In the genomic region with DNA sequence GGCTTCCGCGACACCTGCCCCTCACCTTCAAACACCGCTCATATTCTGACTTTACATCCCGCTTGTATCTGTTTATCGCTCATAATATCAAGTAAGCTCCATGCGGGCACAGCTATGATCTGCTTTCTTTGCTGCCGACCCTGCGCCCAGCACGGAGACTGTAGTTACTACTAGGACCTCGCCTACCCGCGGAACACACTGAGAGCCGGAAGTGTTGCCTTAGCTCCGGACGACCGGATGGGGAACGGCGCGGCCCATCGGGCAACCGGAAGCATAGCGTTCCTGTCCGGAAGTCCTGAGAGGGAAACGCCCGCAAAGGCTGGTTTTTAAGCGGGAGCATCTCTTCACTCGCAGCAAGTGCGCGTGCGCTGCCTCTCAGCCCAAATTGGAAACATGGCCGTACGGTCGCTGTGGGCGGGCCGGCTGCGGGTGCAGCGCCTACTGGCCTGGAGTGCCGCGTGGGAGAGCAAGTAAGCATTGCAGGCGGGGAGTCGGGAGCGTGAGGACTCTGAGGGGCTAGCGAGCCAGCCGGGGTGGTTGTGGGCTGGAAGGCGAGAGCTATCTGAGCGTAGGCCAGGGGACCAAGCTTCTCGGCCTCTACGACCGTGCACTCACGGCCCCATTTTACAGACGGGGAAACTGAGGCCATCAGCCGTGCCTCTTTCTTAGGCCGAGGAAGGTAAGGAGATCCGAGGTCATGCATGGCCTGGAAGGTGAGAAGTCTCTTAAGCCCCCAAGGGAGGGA, we compare ENCODE assay signal across 1 cellular context.
TF ChIP-seq lines count a peak whose summit lies in the region.

Gene GRPEL2 (plus strand): TSS at position 353 of the 745 bp plus-strand sequence. CDS start 41 bp downstream, at position 394.

TF ChIP-seq in HepG2, 621 proteins besides CTCF, POLR2A, EP300 and RAD21 (continued from another document and continues in another):
- TF ChIP-seq ZNF879 (CRISPR knock-in tag; IDR thresholded peaks at IDR 0.05) (peak; percentile 44; the same call in 1 of the 2 replicates), ZNF713 (CRISPR knock-in tag; IDR thresholded peaks at IDR 0.05) (peak; percentile 72; the same call in 1 of the 2 replicates), ZBTB2 (CRISPR knock-in tag; IDR thresholded peaks at IDR 0.05; ENCODE audit: low read depth) (peak; percentile 88), TMF1 (CRISPR knock-in tag; IDR thresholded peaks at IDR 0.05; ENCODE audit: low read depth) (no peak), EZH2 (conservative IDR thresholded peaks at IDR 0.05; ENCODE audit: low read depth, low read length) (no peak), HNF4A (CRISPR knock-in tag; IDR thresholded peaks at IDR 0.05) (peak; percentile 59), PRDM4 (CRISPR knock-in tag; IDR thresholded peaks at IDR 0.05; ENCODE audit: borderline replicate concordance) (no peak; the same call in 1 of the 2 replicates), E2F2 (CRISPR knock-in tag; IDR thresholded peaks at IDR 0.05; ENCODE audit: borderline replicate concordance) (peak; percentile 80; the same call in 1 of the 2 replicates), SP2 (CRISPR knock-in tag; IDR thresholded peaks at IDR 0.05) (peak; percentile 65), ZNF251 (CRISPR knock-in tag; IDR thresholded peaks at IDR 0.05) (no peak; the same call in 1 of the 2 replicates), AHDC1 (CRISPR knock-in tag; IDR thresholded peaks at IDR 0.05; ENCODE audit: borderline replicate concordance) (peak; percentile 63; the same call in 1 of the 2 replicates), PHF21A (CRISPR knock-in tag; IDR thresholded peaks at IDR 0.05) (peak; percentile 87), ZNF577 (CRISPR knock-in tag; IDR thresholded peaks at IDR 0.05; ENCODE audit: borderline replicate concordance, low read depth) (no peak), NCOR1 (IDR thresholded peaks at IDR 0.05; ENCODE audit: borderline replicate concordance, low read length) (0 out of 2 replicates have a peak, but pooled peaks have one; percentile 26), RFXANK (CRISPR knock-in tag; IDR thresholded peaks at IDR 0.05) (no peak), SSRP1 (CRISPR knock-in tag; IDR thresholded peaks at IDR 0.05) (no peak), ISL2 (CRISPR knock-in tag; IDR thresholded peaks at IDR 0.05) (peak; percentile 51), SMC3 (IDR thresholded peaks at IDR 0.05; ENCODE audit: low read length) (no peak), BHLHE40 (IDR thresholded peaks at IDR 0.05; ENCODE audit: low read length) (0 out of 2 replicates have a peak, but pooled peaks have one; percentile 21), SRY (CRISPR knock-in tag; IDR thresholded peaks at IDR 0.05) (peak; percentile 94; the same call in 1 of the 2 replicates), BRF2 (CRISPR knock-in tag; IDR thresholded peaks at IDR 0.05) (0 out of 2 replicates have a peak, but pooled peaks have one; percentile 79), GATAD1 (CRISPR knock-in tag; IDR thresholded peaks at IDR 0.05) (peak; percentile 94), TAF1 (CRISPR knock-in tag; IDR thresholded peaks at IDR 0.05) (peak; percentile 90), FOXK1 (CRISPR knock-in tag; IDR thresholded peaks at IDR 0.05; ENCODE audit: borderline replicate concordance, low read depth) (peak; percentile 79), SIN3B (IDR thresholded peaks at IDR 0.05; ENCODE audit: low read length) (no peak; the same call in 1 of the 2 replicates), ZNF768 (CRISPR knock-in tag; IDR thresholded peaks at IDR 0.05) (peak; percentile 78), GLI4 (CRISPR knock-in tag; IDR thresholded peaks at IDR 0.05; ENCODE audit: borderline replicate concordance) (0 out of 2 replicates have a peak, but pooled peaks have one; percentile 42), RELA (CRISPR knock-in tag; IDR thresholded peaks at IDR 0.05) (0 out of 2 replicates have a peak, but pooled peaks have one; percentile 67), ZNF747 (CRISPR knock-in tag; IDR thresholded peaks at IDR 0.05; ENCODE audit: borderline replicate concordance) (peak; percentile 64; the same call in 1 of the 2 replicates), THAP11 (CRISPR knock-in tag; IDR thresholded peaks at IDR 0.05) (peak; percentile 94), GATA4 (IDR thresholded peaks at IDR 0.05; ENCODE audit: borderline replicate concordance, low read depth) (peak; percentile 74; the same call in 1 of the 2 replicates), ZNF30 (CRISPR knock-in tag; IDR thresholded peaks at IDR 0.05) (no peak), RBFOX2 (IDR thresholded peaks at IDR 0.05; ENCODE audit: low read depth, low read length) (peak; percentile 95), MAZ (IDR thresholded peaks at IDR 0.05; ENCODE audit: borderline replicate concordance, low read depth, low read length) (no peak), MAZ (CRISPR knock-in tag; IDR thresholded peaks at IDR 0.05; ENCODE audit: low read depth) (peak; percentile 33; the same call in 1 of the 2 replicates), GATAD2A (CRISPR knock-in tag; IDR thresholded peaks at IDR 0.05) (peak; percentile 77), GZF1 (CRISPR knock-in tag; IDR thresholded peaks at IDR 0.05) (no peak), ZNF280B (CRISPR knock-in tag; IDR thresholded peaks at IDR 0.05; ENCODE audit: borderline replicate concordance) (peak; percentile 72; the same call in 1 of the 2 replicates), ZNF775 (CRISPR knock-in tag; IDR thresholded peaks at IDR 0.05; ENCODE audit: borderline replicate concordance) (no peak), ZNF614 (CRISPR knock-in tag; IDR thresholded peaks at IDR 0.05; ENCODE audit: borderline replicate concordance) (peak; percentile 83; the same call in 1 of the 2 replicates), PHB2 (IDR thresholded peaks at IDR 0.05; ENCODE audit: partially characterized antibody) (no peak), ZFP1 (CRISPR knock-in tag; IDR thresholded peaks at IDR 0.05) (peak; percentile 42; the same call in 1 of the 2 replicates), MXD4 (CRISPR knock-in tag; IDR thresholded peaks at IDR 0.05) (peak; percentile 77), YEATS4 (CRISPR knock-in tag; IDR thresholded peaks at IDR 0.05; ENCODE audit: borderline replicate concordance) (peak; percentile 94)
- TF ChIP-seq, protein P1, sequence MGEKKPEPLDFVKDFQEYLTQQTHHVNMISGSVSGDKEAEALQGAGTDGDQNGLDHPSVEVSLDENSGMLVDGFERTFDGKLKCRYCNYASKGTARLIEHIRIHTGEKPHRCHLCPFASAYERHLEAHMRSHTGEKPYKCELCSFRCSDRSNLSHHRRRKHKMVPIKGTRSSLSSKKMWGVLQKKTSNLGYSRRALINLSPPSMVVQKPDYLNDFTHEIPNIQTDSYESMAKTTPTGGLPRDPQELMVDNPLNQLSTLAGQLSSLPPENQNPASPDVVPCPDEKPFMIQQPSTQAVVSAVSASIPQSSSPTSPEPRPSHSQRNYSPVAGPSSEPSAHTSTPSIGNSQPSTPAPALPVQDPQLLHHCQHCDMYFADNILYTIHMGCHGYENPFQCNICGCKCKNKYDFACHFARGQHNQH (CRISPR knock-in tag; IDR thresholded peaks at IDR 0.05) = peak; percentile 84
- TF ChIP-seq, protein P2, sequence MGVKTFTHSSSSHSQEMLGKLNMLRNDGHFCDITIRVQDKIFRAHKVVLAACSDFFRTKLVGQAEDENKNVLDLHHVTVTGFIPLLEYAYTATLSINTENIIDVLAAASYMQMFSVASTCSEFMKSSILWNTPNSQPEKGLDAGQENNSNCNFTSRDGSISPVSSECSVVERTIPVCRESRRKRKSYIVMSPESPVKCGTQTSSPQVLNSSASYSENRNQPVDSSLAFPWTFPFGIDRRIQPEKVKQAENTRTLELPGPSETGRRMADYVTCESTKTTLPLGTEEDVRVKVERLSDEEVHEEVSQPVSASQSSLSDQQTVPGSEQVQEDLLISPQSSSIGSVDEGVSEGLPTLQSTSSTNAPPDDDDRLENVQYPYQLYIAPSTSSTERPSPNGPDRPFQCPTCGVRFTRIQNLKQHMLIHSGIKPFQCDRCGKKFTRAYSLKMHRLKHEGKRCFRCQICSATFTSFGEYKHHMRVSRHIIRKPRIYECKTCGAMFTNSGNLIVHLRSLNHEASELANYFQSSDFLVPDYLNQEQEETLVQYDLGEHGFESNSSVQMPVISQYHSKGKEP (CRISPR knock-in tag; IDR thresholded peaks at IDR 0.05) = no peak
